ENCODE assay signal across 20 cellular contexts in the genomic region with DNA sequence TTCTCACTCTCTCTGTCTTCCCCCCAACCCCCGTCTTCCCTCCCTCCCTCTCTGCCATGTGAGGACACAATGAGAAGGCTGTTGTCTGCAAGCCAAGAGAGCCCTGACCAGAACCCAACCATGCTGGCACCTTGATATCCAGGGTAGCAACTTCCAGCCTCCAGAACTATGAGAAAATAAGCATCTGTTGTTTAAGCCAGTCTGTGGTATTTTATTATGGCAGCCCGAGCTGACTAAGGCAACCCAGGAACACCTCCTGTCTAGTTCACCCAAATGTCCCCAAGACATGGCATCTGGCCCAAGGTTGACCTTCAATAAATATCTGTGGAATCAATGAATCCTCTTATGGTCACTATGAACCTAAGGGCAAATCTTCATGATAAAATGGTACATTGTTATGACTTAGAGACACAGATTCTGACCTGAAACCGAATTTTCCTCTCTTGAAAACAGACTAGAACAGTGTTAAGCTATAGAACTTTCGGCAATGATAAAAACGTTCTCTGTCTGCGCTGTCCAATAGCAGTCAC.
"Had no signal": no experiment of that assay in that cellular context is flagged by ENCODE, and none has a peak within 500 bp of the region (broad histone marks: within the 10 kb centered on the region; RNA-seq: fewer than 3 reads in every experiment).

No MANE protein-coding gene starts in this region.

- ATAC-seq: activated CD8-positive, alpha-beta T cell treated with anti-CD3 and anti-CD28 coated beads, Interleukin-2, amount 10 ng/mL, durations not matched to agents 7 days and 5 days; activated T-cell treated with anti-CD3 and anti-CD28 coated beads, Interleukin-2, amount 50 U/mL, for 4 hours; esophagus mucosa; gastroesophageal sphincter; natural killer cell treated with Interleukin-12 subunit alpha and Interleukin-12 subunit beta and Interleukin-15 and Interleukin-18, amount 100 ng/mL, for 72 hours; right lobe of liver had no signal

- H3K27ac ChIP-seq: neutrophil, pancreas, right lobe of liver, tibial nerve had no signal

- H3K4me3 ChIP-seq: gastroesophageal sphincter, pancreas, right lobe of liver, smooth muscle cell, tibial nerve had no signal

- H3K27me3 Mint-ChIP-seq: activated CD4-positive, alpha-beta T cell treated with anti-CD3 and anti-CD28 coated beads, Interleukin-2, amount 10 ng/mL, durations not matched to agents 7 days and 5 days; activated naive CD4-positive, alpha-beta T cell treated with anti-CD3 and anti-CD28 coated beads, Interleukin-2, amount 50 U/mL, for 24 hours; natural killer cell treated with Interleukin-12 subunit alpha and Interleukin-12 subunit beta and Interleukin-15 and Interleukin-18, amount 100 ng/mL, for 72 hours had no signal

- H3K27me3 ChIP-seq: gastroesophageal sphincter, neutrophil, pancreas, right lobe of liver, tibial nerve had no signal

- H3K36me3 ChIP-seq: neutrophil, pancreas, right lobe of liver had no signal

- H3K4me3 Mint-ChIP-seq: activated CD4-positive, alpha-beta T cell treated with anti-CD3 and anti-CD28 coated beads, Interleukin-2, amount 10 ng/mL, durations not matched to agents 7 days and 5 days; activated CD8-positive, alpha-beta T cell treated with anti-CD3 and anti-CD28 coated beads, Interleukin-2, amount 10 ng/mL, durations not matched to agents 7 days and 5 days; activated naive CD4-positive, alpha-beta T cell treated with anti-CD3 and anti-CD28 coated beads, Interleukin-2, amount 50 U/mL, for 24 hours; activated T-cell treated with anti-CD3 and anti-CD28 coated beads, Interleukin-2, amount 50 U/mL, for 4 hours; natural killer cell treated with Interleukin-12 subunit alpha and Interleukin-12 subunit beta and Interleukin-15 and Interleukin-18, amount 100 ng/mL, for 72 hours had no signal

- H3K9me3 Mint-ChIP-seq: activated CD4-positive, alpha-beta T cell treated with anti-CD3 and anti-CD28 coated beads, Interleukin-2, amount 10 ng/mL, durations not matched to agents 7 days and 5 days; activated naive CD4-positive, alpha-beta T cell treated with anti-CD3 and anti-CD28 coated beads, Interleukin-2, amount 50 U/mL, for 24 hours; activated T-cell treated with anti-CD3 and anti-CD28 coated beads, Interleukin-2, amount 50 U/mL, for 4 hours; natural killer cell treated with Interleukin-12 subunit alpha and Interleukin-12 subunit beta and Interleukin-15 and Interleukin-18, amount 100 ng/mL, for 72 hours had no signal

- H3K4me2 ChIP-seq: smooth muscle cell had no signal

- DNase-seq: activated CD4-positive, alpha-beta T cell treated with anti-CD3 and anti-CD28 coated beads, Interleukin-2, amount 10 ng/mL, durations not matched to agents 7 days and 5 days; activated CD4-positive, CD25-positive, alpha-beta regulatory T cell; activated CD8-positive, alpha-beta T cell treated with anti-CD3 and anti-CD28 coated beads, Interleukin-2, amount 10 ng/mL, durations not matched to agents 7 days and 5 days; activated gamma-delta T cell; activated T-cell treated with anti-CD3 and anti-CD28 coated beads, Interleukin-2, amount 50 U/mL, for 4 hours; amniotic stem cell; effector CD4-positive, alpha-beta T cell; mesendoderm; right lobe of liver; stimulated activated CD4-positive, alpha-beta T cell treated with anti-CD3 and anti-CD28 coated beads, Interleukin-4, amount 100 ng/mL, for 1 hour; T-helper 1 cell; T1000 had no signal

- H3K4me1 ChIP-seq: pancreas had no signal

- H3K9me3 ChIP-seq: gastroesophageal sphincter, neutrophil, pancreas, right lobe of liver, tibial nerve had no signal
